38 cellular contexts compared by ENCODE assay signal in genomic region chr1:62589321-62589720, GRCh38. TPM values are rescaled to one million over a fixed set of nuclear protein-coding genes. Genes with fewer than 3 reads are reported as not detected.
A peak's percentile ranks its signal among the peaks of the same experiment; 100 is the strongest.
DNase-seq lines count a peak whose midpoint lies in the region; ATAC-seq, FAIRE-seq and TF ChIP-seq lines count a peak whose summit lies in the region.
"Had no signal": no experiment of that assay in that cellular context is flagged by ENCODE, and none has a peak within 500 bp of the region (broad histone marks: within the 10 kb centered on the region; RNA-seq: fewer than 3 reads in every experiment).

No MANE protein-coding gene starts in this region.

- TF ChIP-seq EP300 in SK-N-SH (IDR thresholded peaks at IDR 0.05; ENCODE audit: borderline replicate concordance in 1 of 2, low read depth in 1 of 2, low read length in 1 of 2), result no peak

- H3K9ac ChIP-seq in astrocyte (ENCODE audit: low read length) (no peak overlapping the region), SK-N-SH (no peak overlapping the region)
- H3K9ac ChIP-seq: parathyroid adenoma had no signal

- TF ChIP-seq RAD21 in SK-N-SH (IDR thresholded peaks at IDR 0.05; ENCODE audit: low read length), result no peak

- H3K36me3 Mint-ChIP-seq in astrocyte (ENCODE audit: low read depth, unreplicated experiment) (peaks cover 3% of the 10 kb centered on the region), osteocyte (ENCODE audit: unreplicated experiment) (peaks cover 16% of the 10 kb centered on the region)

- FAIRE-seq in astrocyte (lab: Jason Lieb, UNC), result peak; percentile 59
- FAIRE-seq: GM12892 had no signal

- no peaks in the 10 kb centered on the region for H4K20me1 ChIP-seq in astrocyte (ENCODE audit: insufficient read depth, low read length)
- H4K20me1 ChIP-seq in SK-N-SH (ENCODE audit: insufficient read depth), result no peaks in the 10 kb centered on the region

- H3K36me3 ChIP-seq in astrocyte (ENCODE audit: insufficient read depth, low read length), result no peaks in the 10 kb centered on the region
- H3K36me3 ChIP-seq in SK-N-SH (replicated peaks in 1 of 2; ENCODE audit: control insufficient read depth in 1 of 2, insufficient read depth in 2 of 2, low read length in 1 of 2), result peaks cover 31 to 39% of the 10 kb centered on the region in 2 experiments
- no peaks in the 10 kb centered on the region for H3K36me3 ChIP-seq in effector memory CD4-positive, alpha-beta T cell (ENCODE audit: control insufficient read depth, insufficient read depth, low read length)
- H3K36me3 ChIP-seq: BE2C, HAP-1, left lung, right atrium auricular region, uterus had no signal

- H3K79me2 ChIP-seq in astrocyte (ENCODE audit: insufficient read depth, low read length) (no peaks in the 10 kb centered on the region), SK-N-SH (ENCODE audit: insufficient read depth) (no peaks in the 10 kb centered on the region)
- H3K79me2 ChIP-seq: parathyroid adenoma had no signal

- TF ChIP-seq CTCF in astrocyte (IDR thresholded peaks at IDR 0.05; ENCODE audit: insufficient read depth, low read depth, low read length), result no peak
- TF ChIP-seq CTCF in osteocyte (IDR thresholded peaks at IDR 0.05), result no peak
- no peak for TF ChIP-seq CTCF in SK-N-SH (IDR thresholded peaks at IDR 0.05)

- H3K4me1 ChIP-seq in astrocyte (ENCODE audit: insufficient read depth, low read length), result peaks cover 11% of the 10 kb centered on the region
- H3K4me1 ChIP-seq in SK-N-SH (ENCODE audit: control insufficient read depth in 1 of 2, insufficient read depth in 2 of 2, low read depth in 1 of 2, low read length in 1 of 2), result peaks cover 0 to 7% of the 10 kb centered on the region in 2 experiments; a peak in 2 of 4 replicates
- H3K4me1 ChIP-seq in effector memory CD4-positive, alpha-beta T cell (ENCODE audit: control insufficient read depth, insufficient read depth, low read length, poor library complexity, severe bottlenecking), result no peaks in the 10 kb centered on the region
- H3K4me1 ChIP-seq: BE2C, esophagus squamous epithelium, HAP-1, left lung, parathyroid adenoma, right atrium auricular region, uterus had no signal

- DNase-seq in EL (peak; percentile 73), astrocyte (ENCODE audit: low read depth) (peak; percentile 83), fibroblast of peridontal ligament (ENCODE audit: extremely low read depth) (peak; percentile 76), osteocyte (ENCODE audit: extremely low spot score, unreplicated experiment) (no peak), SK-N-SH (no peak)
- no peak for DNase-seq in stimulated activated naive CD4-positive, alpha-beta T cell (lab: John Stamatoyannopoulos, UW)
- no peak for DNase-seq in effector memory CD4-positive, alpha-beta T cell
- DNase-seq: activated CD8-positive, alpha-beta memory T cell treated with anti-CD3 and anti-CD28 coated beads, Interleukin-2, amount 50 U/mL, for 48 hours; activated CD8-positive, alpha-beta T cell treated with anti-CD3 and anti-CD28 coated beads for 36 hours; BE2C; CD8-positive, alpha-beta T cell; esophagus squamous epithelium; Kasumi-1; left lung; MV-4-11; NCI-H1436 treated with DMSO at 0.1 percent for 48 hours; NCI-H2081 treated with DMSO at 0.1 percent for 48 hours; NCI-H226; NCI-H526 treated with DMSO at 0.1 percent for 48 hours; PC-9; stimulated activated CD4-positive, alpha-beta T cell treated with anti-CD3 and anti-CD28 coated beads, Interleukin-1b, Interleukin-23, amount 100 ng/mL, for 48 hours; uterus had no signal

- H3K4me2 ChIP-seq in astrocyte (ENCODE audit: low read length) (no peak overlapping the region), SK-N-SH (no peak overlapping the region)
- H3K4me2 ChIP-seq: PC-9 had no signal

- ATAC-seq in HG03432 (IDR thresholded peaks at IDR 0.05; ENCODE audit: unreplicated experiment), result no peak
- ATAC-seq: activated CD8-positive, alpha-beta T cell treated with anti-CD3 and anti-CD28 coated beads for 36 hours; activated T-helper 17 cell treated with anti-CD3 and anti-CD28 coated beads, Interleukin-2, amount 50 U/mL, for 72 hours; CD8-positive, alpha-beta T cell; left lung; SK-N-SH treated with all-trans-retinoic acid at 6 μM for 48 hours had no signal

- no peaks in the 10 kb centered on the region; the same call in 1 of the 2 replicates for H3K9me2 ChIP-seq in SK-N-SH

- H3K27me3 ChIP-seq in astrocyte (ENCODE audit: insufficient read depth, low read length), result no peaks in the 10 kb centered on the region
- no peaks in the 10 kb centered on the region for H3K27me3 ChIP-seq in SK-N-SH (ENCODE audit: insufficient read depth)
- no peaks in the 10 kb centered on the region for H3K27me3 ChIP-seq in effector memory CD4-positive, alpha-beta T cell (replicated peaks; ENCODE audit: control insufficient read depth, insufficient read depth, low read length, poor library complexity, severe bottlenecking)
- H3K27me3 ChIP-seq: ascending aorta, BE2C, esophagus squamous epithelium, left lung, right atrium auricular region, uterus had no signal

- CTCF ChIA-PET in SK-N-SH (lab: Yijun Ruan, JAX), result no interaction called here

- H3K4me3 ChIP-seq in astrocyte (ENCODE audit: insufficient read depth, low read depth, low read length), result no peak overlapping the region
- no peak overlapping the region for H3K4me3 ChIP-seq in SK-N-SH (ENCODE audit: low read depth in 2 of 2, low read length in 1 of 2)
- no peak overlapping the region for H3K4me3 ChIP-seq in effector memory CD4-positive, alpha-beta T cell (ENCODE audit: insufficient read depth, low read depth, low read length, poor library complexity, severe bottlenecking)
- H3K4me3 ChIP-seq: ascending aorta, esophagus squamous epithelium, HAP-1, left lung, PC-9, right atrium auricular region, uterus had no signal

- H2AFZ ChIP-seq in astrocyte (ENCODE audit: low read depth, low read length), result no peak overlapping the region
- H2AFZ ChIP-seq in SK-N-SH (ENCODE audit: low read depth), result no peak overlapping the region
- H2AFZ ChIP-seq: parathyroid adenoma, PC-9 had no signal

- H3K27ac Mint-ChIP-seq in astrocyte (ENCODE audit: unreplicated experiment) (peak overlapping the region; percentile 73), osteocyte (ENCODE audit: unreplicated experiment) (peak overlapping the region; percentile 71)
- H3K27ac Mint-ChIP-seq: activated CD8-positive, alpha-beta T cell treated with anti-CD3 and anti-CD28 coated beads for 36 hours; activated naive CD4-positive, alpha-beta T cell treated with anti-CD3 and anti-CD28 coated beads, Interleukin-2, amount 50 U/mL, for 24 hours; activated T-helper 17 cell treated with anti-CD3 and anti-CD28 coated beads, Interleukin-2, amount 50 U/mL, for 72 hours; CD8-positive, alpha-beta T cell; memory B cell; stimulated activated naive CD8-positive, alpha-beta T cell treated with anti-CD3 and anti-CD28 coated beads, Interleukin-15, Interleukin-2, amounts not matched to agents 100 ng/mL and 50 ng/mL, for 24 hours had no signal

- peaks cover 46% of the 10 kb centered on the region for H3K4me1 Mint-ChIP-seq in astrocyte (ENCODE audit: low read depth, unreplicated experiment)
- peaks cover 80% of the 10 kb centered on the region for H3K4me1 Mint-ChIP-seq in osteocyte (ENCODE audit: unreplicated experiment)
- H3K4me1 Mint-ChIP-seq: activated naive CD4-positive, alpha-beta T cell treated with anti-CD3 and anti-CD28 coated beads, Interleukin-2, amount 50 U/mL, for 24 hours; activated T-helper 17 cell treated with anti-CD3 and anti-CD28 coated beads, Interleukin-2, amount 50 U/mL, for 72 hours; central memory CD8-positive, alpha-beta T cell; memory B cell had no signal

- no peaks in the 10 kb centered on the region for H3K9me3 ChIP-seq in astrocyte (ENCODE audit: insufficient read depth, low read depth, low read length)
- no peaks in the 10 kb centered on the region for H3K9me3 ChIP-seq in SK-N-SH
- no peaks in the 10 kb centered on the region for H3K9me3 ChIP-seq in effector memory CD4-positive, alpha-beta T cell (ENCODE audit: control insufficient read depth, low read length)
- H3K9me3 ChIP-seq: ascending aorta, BE2C, esophagus squamous epithelium, HAP-1, left lung, right atrium auricular region, uterus had no signal

- H3K27me3 Mint-ChIP-seq in astrocyte (ENCODE audit: low read depth, unreplicated experiment), result no peaks in the 10 kb centered on the region
- no peaks in the 10 kb centered on the region for H3K27me3 Mint-ChIP-seq in osteocyte (ENCODE audit: unreplicated experiment)
- H3K27me3 Mint-ChIP-seq: activated CD8-positive, alpha-beta T cell treated with anti-CD3 and anti-CD28 coated beads for 36 hours; activated naive CD4-positive, alpha-beta T cell treated with anti-CD3 and anti-CD28 coated beads, Interleukin-2, amount 50 U/mL, for 24 hours; activated T-helper 17 cell treated with anti-CD3 and anti-CD28 coated beads, Interleukin-2, amount 50 U/mL, for 72 hours; central memory CD8-positive, alpha-beta T cell; memory B cell; stimulated activated naive CD8-positive, alpha-beta T cell treated with anti-CD3 and anti-CD28 coated beads, Interleukin-15, Interleukin-2, amounts not matched to agents 100 ng/mL and 50 ng/mL, for 24 hours had no signal

- H3K9me3 Mint-ChIP-seq in astrocyte (ENCODE audit: unreplicated experiment) (no peaks in the 10 kb centered on the region), osteocyte (ENCODE audit: unreplicated experiment) (no peaks in the 10 kb centered on the region)
- H3K9me3 Mint-ChIP-seq: activated CD8-positive, alpha-beta T cell treated with anti-CD3 and anti-CD28 coated beads for 36 hours; activated naive CD4-positive, alpha-beta T cell treated with anti-CD3 and anti-CD28 coated beads, Interleukin-2, amount 50 U/mL, for 24 hours; activated T-helper 17 cell treated with anti-CD3 and anti-CD28 coated beads, Interleukin-2, amount 50 U/mL, for 72 hours; CD8-positive, alpha-beta T cell; central memory CD8-positive, alpha-beta T cell; memory B cell; stimulated activated naive CD8-positive, alpha-beta T cell treated with anti-CD3 and anti-CD28 coated beads, Interleukin-15, Interleukin-2, amounts not matched to agents 100 ng/mL and 50 ng/mL, for 24 hours had no signal

- H3K4me3 Mint-ChIP-seq in astrocyte (ENCODE audit: unreplicated experiment) (no peak overlapping the region), osteocyte (ENCODE audit: unreplicated experiment) (no peak overlapping the region)
- H3K4me3 Mint-ChIP-seq: activated CD8-positive, alpha-beta T cell treated with anti-CD3 and anti-CD28 coated beads for 36 hours; activated naive CD4-positive, alpha-beta T cell treated with anti-CD3 and anti-CD28 coated beads, Interleukin-2, amount 50 U/mL, for 24 hours; activated T-helper 17 cell treated with anti-CD3 and anti-CD28 coated beads, Interleukin-2, amount 50 U/mL, for 72 hours; CD8-positive, alpha-beta T cell; central memory CD8-positive, alpha-beta T cell; memory B cell; stimulated activated naive CD8-positive, alpha-beta T cell treated with anti-CD3 and anti-CD28 coated beads, Interleukin-15, Interleukin-2, amounts not matched to agents 100 ng/mL and 50 ng/mL, for 24 hours had no signal

- peaks cover 14% of the 10 kb centered on the region for H3F3A ChIP-seq in SK-N-SH (replicated peaks; ENCODE audit: insufficient read depth)

- WGBS in SK-N-SH (ENCODE audit: low lambda C conversion rate), result 90% methylated on average over 3 of the region's 3 CpGs

- no peak overlapping the region for H3K27ac ChIP-seq in astrocyte (ENCODE audit: low read depth, low read length)
- no peak overlapping the region for H3K27ac ChIP-seq in SK-N-SH (ENCODE audit: low read depth in 2 of 2, low read length in 1 of 2)
- H3K27ac ChIP-seq in effector memory CD4-positive, alpha-beta T cell (ENCODE audit: insufficient read depth, low read length, poor library complexity, severe bottlenecking), result no peak overlapping the region
- H3K27ac ChIP-seq: ascending aorta, esophagus squamous epithelium, left lung, parathyroid adenoma, PC-9, right atrium auricular region, uterus had no signal

- POLR2A ChIA-PET in SK-N-SH (lab: Yijun Ruan, JAX), result no interaction called here

RNA-seq across cellular contexts. Expression of gene ANGPTL3, which starts 8.0 kb away (rescaled TPM):
- not detected in 2 replicates for total RNA-seq in astrocyte
- total RNA-seq in osteocyte, result not detected in 2 replicates
- polyA plus RNA-seq in SK-N-SH (2012; rRNA removed), result not detected in 2 replicates
- not detected in 2 replicates for polyA plus RNA-seq in SK-N-SH (2012; cell fraction: cytosol; rRNA removed)
- polyA plus RNA-seq in SK-N-SH (2012; cell fraction: nucleus; rRNA removed), result not detected in 2 replicates
- total RNA-seq: A673; activated CD8-positive, alpha-beta T cell treated with anti-CD3 and anti-CD28 coated beads for 36 hours; activated T-helper 17 cell treated with anti-CD3 and anti-CD28 coated beads, Interleukin-2, amount 50 U/mL, for 72 hours; ascending aorta; CD8-positive, alpha-beta T cell; dermis microvascular lymphatic vessel endothelial cell; esophagus squamous epithelium; glomerular endothelial cell; left lung; PC-9; right atrium auricular region; uterus had no signal
- polyA plus RNA-seq: neural cell had no signal

Comparison
In these comparisons a context has a peak if more than half of its experiments do, and no peak if none do; other contexts are left out.
1. DNase-seq: peak in EL (single experiment), astrocyte (single experiment) and fibroblast of peridontal ligament (single experiment); none in osteocyte (single experiment), SK-N-SH (single experiment), stimulated activated naive CD4-positive, alpha-beta T cell (0 of 6) and effector memory CD4-positive, alpha-beta T cell (0 of 3).